19 cellular contexts compared by ENCODE assay signal in genomic region chr11:125075242-125075625, GRCh38.
"Had no signal": no experiment of that assay in that cellular context is flagged by ENCODE, and none has a peak within 500 bp of the region (broad histone marks: within the 10 kb centered on the region; RNA-seq: fewer than 3 reads in every experiment).

No MANE protein-coding gene starts in this region.

- H3K4me3 ChIP-seq: lung, mucosa of descending colon had no signal

- H3K9me3 ChIP-seq: mucosa of descending colon had no signal

- H3K27ac ChIP-seq: WERI-Rb-1 had no signal

- DNase-seq: activated CD4-positive, alpha-beta T cell treated with anti-CD3 and anti-CD28 coated beads for 36 hours; activated CD8-positive, alpha-beta memory T cell treated with anti-CD3 and anti-CD28 coated beads, Interleukin-2, amount 50 U/mL, for 4 hours; activated CD8-positive, alpha-beta T cell treated with anti-CD3 and anti-CD28 coated beads for 36 hours; activated gamma-delta T cell treated with Interleukin-2 at 50 U/mL for 16 hours; activated naive CD8-positive, alpha-beta T cell treated with anti-CD3 and anti-CD28 coated beads for 36 hours; activated T-cell treated with anti-CD3 and anti-CD28 coated beads, Interleukin-2, amount 50 U/mL, for 72 hours; aorta; hippocampal formation; immature natural killer cell; left cardiac atrium; mucosa of descending colon; nucleus accumbens; stimulated activated CD4-positive, alpha-beta T cell treated with anti-CD3 and anti-CD28 coated beads, Interleukin-4, amount 100 ng/mL, for 1 hour; stimulated activated CD8-positive, alpha-beta memory T cell treated with anti-CD3 and anti-CD28 coated beads, Interleukin-4, amount 100 ng/mL, for 48 hours; T-helper 1 cell; WERI-Rb-1 had no signal

- H3K36me3 ChIP-seq: WERI-Rb-1 had no signal

- ATAC-seq: activated CD4-positive, alpha-beta T cell treated with anti-CD3 and anti-CD28 coated beads for 36 hours; activated CD8-positive, alpha-beta T cell treated with anti-CD3 and anti-CD28 coated beads for 36 hours; activated T-cell treated with anti-CD3 and anti-CD28 coated beads, Interleukin-2, amount 50 U/mL, for 72 hours; left cardiac atrium; mucosa of descending colon; natural killer cell treated with Interleukin-12 subunit alpha and Interleukin-12 subunit beta and Interleukin-15 and Interleukin-18, amount 100 ng/mL, for 72 hours; sciatic nerve had no signal
